11 cellular contexts compared by ENCODE assay signal in genomic region chr9:113566011-113566711, GRCh38.
DNase-seq lines count a peak whose midpoint lies in the region; ATAC-seq, FAIRE-seq and TF ChIP-seq lines count a peak whose summit lies in the region.
"Had no signal": no experiment of that assay in that cellular context is flagged by ENCODE, and none has a peak within 500 bp of the region (broad histone marks: within the 10 kb centered on the region; RNA-seq: fewer than 3 reads in every experiment).

No MANE protein-coding gene starts in this region.

- TF ChIP-seq RAD21 in H1 (IDR thresholded peaks at IDR 0.05 in 1 of 2, conservative IDR thresholded peaks at IDR 0.05 in 1 of 2; ENCODE audit: low read depth in 2 of 2, low read length in 2 of 2): no peak

- FAIRE-seq in H1 (lab: Jason Lieb, UNC) (no peak), D721Med (lab: Jason Lieb, UNC) (no peak)

- H2BK5ac ChIP-seq in H1 (ENCODE audit: low read depth, low read length): peak overlapping the region; percentile 30; the same call in 1 of the 2 replicates

- no peak for TF ChIP-seq POLR2A in H1 (IDR thresholded peaks at IDR 0.05; ENCODE audit: control extremely low read depth in 1 of 2, low read depth in 2 of 2, low read length in 2 of 2)

- peak overlapping the region; percentile 82 to 88 (median 85) for H3K4me3 Mint-ChIP-seq in nephron
- H3K4me3 Mint-ChIP-seq: CD8-positive, alpha-beta T cell had no signal

- DNase-seq in cardiac septum (ENCODE audit: low spot score): peak; percentile 67
- no peak for DNase-seq in Right ventricle myocardium superior
- DNase-seq in H1 (ENCODE audit: low read depth in 1 of 2, low spot score in 2 of 2): no peak
- no peak for DNase-seq in activated effector memory CD4-positive, alpha-beta T cell treated with anti-CD3 and anti-CD28 coated beads, Interleukin-2, amount 50 U/mL, for 16 hours
- DNase-seq in D721Med (ENCODE audit: insufficient read length, low spot score): no peak
- DNase-seq in NCI-H82 treated with DMSO at 0.1 percent for 48 hours (lab: John Stamatoyannopoulos, UW; ENCODE audit: unreplicated experiment): no peak
- DNase-seq: activated CD4-positive, alpha-beta T cell treated with anti-CD3 and anti-CD28 coated beads for 4 hours; CD8-positive, alpha-beta T cell; NCI-H187 treated with DMSO at 0.1 percent for 48 hours had no signal

- H3K23ac ChIP-seq in H1 (ENCODE audit: insufficient read length): no peak overlapping the region

- peaks cover 0 to 5% (median 0%) of the 10 kb centered on the region in 4 experiments; a peak in 1 of 7 replicates for H3K27me3 ChIP-seq in H1 (replicated peaks in 1 of 4; ENCODE audit: control insufficient read depth in 3 of 4, extremely low read depth in 1 of 4, insufficient read depth in 3 of 4, low read length in 3 of 4)

- H3K4me1 Mint-ChIP-seq in nephron: peaks cover 58% of the 10 kb centered on the region

- no peak overlapping the region for H4K91ac ChIP-seq in H1 (replicated peaks; ENCODE audit: insufficient read length, low read length)

- peak overlapping the region; percentile 75; the same call in 1 of the 2 replicates for H2BK15ac ChIP-seq in H1 (ENCODE audit: low read length)

- peak overlapping the region; percentile 77 to 87 (median 80) for H3K27ac Mint-ChIP-seq in nephron
- H3K27ac Mint-ChIP-seq: CD8-positive, alpha-beta T cell had no signal

- H3K18ac ChIP-seq in H1 (ENCODE audit: extremely low read depth, low read length): 0 out of 2 replicates have a peak overlapping the region, but pooled peaks have one; percentile 11

- H2BK120ac ChIP-seq in H1 (replicated peaks; ENCODE audit: low read depth, low read length): no peak overlapping the region

- H2AK5ac ChIP-seq in H1 (ENCODE audit: low read depth, low read length): peak overlapping the region; percentile 32; the same call in 1 of the 2 replicates

- H3K23me2 ChIP-seq in H1 (ENCODE audit: low read depth, low read length): peaks cover 9% of the 10 kb centered on the region; the same call in 1 of the 2 replicates

- ATAC-seq in Right ventricle myocardium superior (ENCODE audit: poor library complexity) (no peak), HG03460 (IDR thresholded peaks at IDR 0.05; ENCODE audit: unreplicated experiment) (no peak)
- ATAC-seq: CD8-positive, alpha-beta T cell had no signal

- WGBS in H1 (ENCODE audit: extremely low coverage in 1 of 2, insufficient coverage in 1 of 2, insufficient read length in 1 of 2, insufficient replicate concordance in 2 of 2, low coverage in 1 of 2, low lambda C conversion rate in 2 of 2, missing lambda C conversion rate in 1 of 2), 2 experiments: 84% methylated on average over 5 of the region's 8 CpGs; no CpG with 5 or more reads in 1 of the 2 experiments

- H3K27me3 Mint-ChIP-seq in nephron (ENCODE audit: low read depth): peaks cover 18% of the 10 kb centered on the region

- H3K4me1 ChIP-seq in H1 (replicated peaks in 1 of 4; ENCODE audit: control insufficient read depth in 3 of 4, insufficient read depth in 4 of 4, low read length in 3 of 4): peaks cover 4 to 23% (median 13%) of the 10 kb centered on the region in 4 experiments

- no peak overlapping the region for H2AFZ ChIP-seq in H1 (ENCODE audit: low read length)

- H2BK20ac ChIP-seq in H1 (ENCODE audit: low read length): no peak overlapping the region

- no peak overlapping the region for H3K56ac ChIP-seq in H1 (replicated peaks; ENCODE audit: insufficient read length, low read depth, low read length)

- POLR2A ChIA-PET in H1 (lab: Charles Lee; ENCODE audit: partially characterized antibody): interaction anchor here (0.6 to 2.6 kb wide), 7 partner anchors 9 to 158 kb away, joined by 3 to 17 read pairs (median 3); no protein-coding TSS in a partner anchor

- H3K79me2 ChIP-seq in H1 (ENCODE audit: control insufficient read depth in 1 of 2, insufficient read depth in 2 of 2, low read length in 2 of 2): no peaks in the 10 kb centered on the region

- peak overlapping the region; percentile 72; the same call in 1 of the 2 replicates for H4K8ac ChIP-seq in H1 (ENCODE audit: extremely low read depth, insufficient read depth, low read length)

- H3K4me2 ChIP-seq in H1 (ENCODE audit: insufficient read depth in 1 of 2, low read depth in 2 of 2, low read length in 2 of 2): peak overlapping the region; percentile 73 to 81; a peak in 3 of 4 replicates

- no peak overlapping the region for H4K5ac ChIP-seq in H1 (ENCODE audit: insufficient read length, low read depth, low read length)

- no peak overlapping the region for H3K4ac ChIP-seq in H1 (replicated peaks; ENCODE audit: insufficient read length, low read depth, low read length)

- intact Hi-C loops in cardiac septum (cut with DNase I) (no loop called here), Right ventricle myocardium superior (cut with DNase I) (no loop called here)

- H3K36me3 Mint-ChIP-seq in nephron (ENCODE audit: low read depth): peaks cover 7% of the 10 kb centered on the region

- H3K79me1 ChIP-seq in H1 (ENCODE audit: low read depth, low read length): no peaks in the 10 kb centered on the region

- no peak for TF ChIP-seq EP300 in H1 (IDR thresholded peaks at IDR 0.05; ENCODE audit: borderline replicate concordance in 1 of 2, low read depth in 2 of 2, low read length in 2 of 2)

- no peak overlapping the region for H3K27ac ChIP-seq in H1 (ENCODE audit: low read depth, low read length)

- CTCF ChIA-PET in H1 (lab: Charles Lee; ENCODE audit: partially characterized antibody): interaction anchor here (0.9 to 6.6 kb wide), 12 partner anchors 8 to 291 kb away, joined by 3 to 38 read pairs (median 4); partner anchors contain the start of gene CDC26

- H3K9me3 Mint-ChIP-seq in nephron: no peaks in the 10 kb centered on the region
- H3K9me3 Mint-ChIP-seq: CD8-positive, alpha-beta T cell had no signal

- H3K36me3 ChIP-seq in H1 (ENCODE audit: control insufficient read depth in 2 of 4, insufficient read depth in 4 of 4, low read length in 3 of 4): no peaks in the 10 kb centered on the region

- no peaks in the 10 kb centered on the region for H4K20me1 ChIP-seq in H1 (replicated peaks in 1 of 2; ENCODE audit: control insufficient read depth in 1 of 2, insufficient read depth in 2 of 2, low read length in 2 of 2)

- H2BK12ac ChIP-seq in H1 (ENCODE audit: low read depth, low read length): peak overlapping the region; percentile 80

- H3K4me3 ChIP-seq in H1 (ENCODE audit: extremely low read depth in 1 of 4, insufficient read depth in 2 of 4, low read depth in 3 of 4, low read length in 4 of 4): peak overlapping the region in 2 of 4 experiments; percentile 50 to 61; a peak in 4 of 8 replicates

- TF ChIP-seq CTCF in H1 (IDR thresholded peaks at IDR 0.05; ENCODE audit: control extremely low read depth in 1 of 3, insufficient read depth in 1 of 3, low read depth in 1 of 3, low read length in 3 of 3) (no peak), nephron (IDR thresholded peaks at IDR 0.05; ENCODE audit: unreplicated experiment in 3 of 3) (no peak), D721Med (IDR thresholded peaks at IDR 0.05; ENCODE audit: insufficient read depth, missing control alignments) (no peak)

- no peaks in the 10 kb centered on the region for H3K9me3 ChIP-seq in H1 (ENCODE audit: insufficient read depth in 2 of 2, low read depth in 1 of 2, low read length in 1 of 2)

- H3K14ac ChIP-seq in H1 (ENCODE audit: insufficient read length): no peak overlapping the region

- no peak overlapping the region for H3K9ac ChIP-seq in H1 (replicated peaks in 1 of 4; ENCODE audit: extremely low read depth in 1 of 4, low read depth in 3 of 4, low read length in 3 of 4)

TF ChIP-seq in H1, 55 proteins besides CTCF, POLR2A, EP300 and RAD21:
- no peak for TF ChIP-seq SP4 (IDR thresholded peaks at IDR 0.05; ENCODE audit: low read length)
- no peak for TF ChIP-seq SP2 (IDR thresholded peaks at IDR 0.05; ENCODE audit: low read length)
- no peak for TF ChIP-seq PHF8 (conservative IDR thresholded peaks at IDR 0.05; ENCODE audit: low read depth, low read length)
- TF ChIP-seq, protein P1, sequence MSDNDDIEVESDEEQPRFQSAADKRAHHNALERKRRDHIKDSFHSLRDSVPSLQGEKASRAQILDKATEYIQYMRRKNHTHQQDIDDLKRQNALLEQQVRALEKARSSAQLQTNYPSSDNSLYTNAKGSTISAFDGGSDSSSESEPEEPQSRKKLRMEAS (IDR thresholded peaks at IDR 0.05): no peak
- TF ChIP-seq TCF12 (IDR thresholded peaks at IDR 0.05; ENCODE audit: low read depth, low read length): no peak
- TF ChIP-seq CBX8 (IDR thresholded peaks at IDR 0.05; ENCODE audit: borderline replicate concordance, low read depth, low read length): no peak
- TF ChIP-seq RBBP5 (IDR thresholded peaks at IDR 0.05; ENCODE audit: borderline replicate concordance, low read depth, low read length): no peak
- no peak for TF ChIP-seq SUZ12 (IDR thresholded peaks at IDR 0.05; ENCODE audit: low read length)
